In the genomic region with DNA sequence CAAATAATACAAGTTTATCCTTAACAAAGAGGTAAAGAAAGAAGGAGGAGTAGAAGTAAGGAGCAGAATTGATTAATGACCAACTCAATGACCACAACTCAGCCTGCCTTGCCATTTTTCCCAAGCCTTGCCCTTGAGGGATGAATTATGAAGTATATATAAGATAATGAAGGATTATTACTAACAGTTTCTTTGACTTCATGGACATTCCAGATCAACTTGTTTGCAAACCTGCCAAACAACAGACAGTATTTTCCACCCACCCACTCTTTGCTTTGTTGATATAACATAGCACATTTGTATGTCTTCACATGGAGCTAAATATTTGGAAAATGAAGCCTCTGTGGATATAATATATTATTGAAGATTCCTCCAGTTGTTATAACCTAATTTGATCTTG, we compare ENCODE assay signal across 1 cellular context.
TF ChIP-seq lines count a peak whose summit lies in the region.

No MANE protein-coding gene starts in this region.

TF ChIP-seq in K562, 482 proteins besides CTCF, POLR2A, EP300 and RAD21:
- TF ChIP-seq, protein P1, sequence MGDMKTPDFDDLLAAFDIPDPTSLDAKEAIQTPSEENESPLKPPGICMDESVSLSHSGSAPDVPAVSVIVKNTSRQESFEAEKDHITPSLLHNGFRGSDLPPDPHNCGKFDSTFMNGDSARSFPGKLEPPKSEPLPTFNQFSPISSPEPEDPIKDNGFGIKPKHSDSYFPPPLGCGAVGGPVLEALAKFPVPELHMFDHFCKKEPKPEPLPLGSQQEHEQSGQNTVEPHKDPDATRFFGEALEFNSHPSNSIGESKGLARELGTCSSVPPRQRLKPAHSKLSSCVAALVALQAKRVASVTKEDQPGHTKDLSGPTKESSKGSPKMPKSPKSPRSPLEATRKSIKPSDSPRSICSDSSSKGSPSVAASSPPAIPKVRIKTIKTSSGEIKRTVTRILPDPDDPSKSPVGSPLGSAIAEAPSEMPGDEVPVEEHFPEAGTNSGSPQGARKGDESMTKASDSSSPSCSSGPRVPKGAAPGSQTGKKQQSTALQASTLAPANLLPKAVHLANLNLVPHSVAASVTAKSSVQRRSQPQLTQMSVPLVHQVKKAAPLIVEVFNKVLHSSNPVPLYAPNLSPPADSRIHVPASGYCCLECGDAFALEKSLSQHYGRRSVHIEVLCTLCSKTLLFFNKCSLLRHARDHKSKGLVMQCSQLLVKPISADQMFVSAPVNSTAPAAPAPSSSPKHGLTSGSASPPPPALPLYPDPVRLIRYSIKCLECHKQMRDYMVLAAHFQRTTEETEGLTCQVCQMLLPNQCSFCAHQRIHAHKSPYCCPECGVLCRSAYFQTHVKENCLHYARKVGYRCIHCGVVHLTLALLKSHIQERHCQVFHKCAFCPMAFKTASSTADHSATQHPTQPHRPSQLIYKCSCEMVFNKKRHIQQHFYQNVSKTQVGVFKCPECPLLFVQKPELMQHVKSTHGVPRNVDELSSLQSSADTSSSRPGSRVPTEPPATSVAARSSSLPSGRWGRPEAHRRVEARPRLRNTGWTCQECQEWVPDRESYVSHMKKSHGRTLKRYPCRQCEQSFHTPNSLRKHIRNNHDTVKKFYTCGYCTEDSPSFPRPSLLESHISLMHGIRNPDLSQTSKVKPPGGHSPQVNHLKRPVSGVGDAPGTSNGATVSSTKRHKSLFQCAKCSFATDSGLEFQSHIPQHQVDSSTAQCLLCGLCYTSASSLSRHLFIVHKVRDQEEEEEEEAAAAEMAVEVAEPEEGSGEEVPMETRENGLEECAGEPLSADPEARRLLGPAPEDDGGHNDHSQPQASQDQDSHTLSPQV (IDR thresholded peaks at IDR 0.05) = 0 out of 2 replicates have a peak, but pooled peaks have one; percentile 13
- TF ChIP-seq PPARD (CRISPR knock-in tag; IDR thresholded peaks at IDR 0.05) = no peak
- TF ChIP-seq, protein P2, sequence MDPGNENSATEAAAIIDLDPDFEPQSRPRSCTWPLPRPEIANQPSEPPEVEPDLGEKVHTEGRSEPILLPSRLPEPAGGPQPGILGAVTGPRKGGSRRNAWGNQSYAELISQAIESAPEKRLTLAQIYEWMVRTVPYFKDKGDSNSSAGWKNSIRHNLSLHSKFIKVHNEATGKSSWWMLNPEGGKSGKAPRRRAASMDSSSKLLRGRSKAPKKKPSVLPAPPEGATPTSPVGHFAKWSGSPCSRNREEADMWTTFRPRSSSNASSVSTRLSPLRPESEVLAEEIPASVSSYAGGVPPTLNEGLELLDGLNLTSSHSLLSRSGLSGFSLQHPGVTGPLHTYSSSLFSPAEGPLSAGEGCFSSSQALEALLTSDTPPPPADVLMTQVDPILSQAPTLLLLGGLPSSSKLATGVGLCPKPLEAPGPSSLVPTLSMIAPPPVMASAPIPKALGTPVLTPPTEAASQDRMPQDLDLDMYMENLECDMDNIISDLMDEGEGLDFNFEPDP (CRISPR knock-in tag; IDR thresholded peaks at IDR 0.05) = no peak
- TF ChIP-seq ILF3 (IDR thresholded peaks at IDR 0.05; ENCODE audit: borderline replicate concordance) = no peak
- TF ChIP-seq FOXJ3 (CRISPR knock-in tag; IDR thresholded peaks at IDR 0.05) = no peak
- no peak for TF ChIP-seq SMAD3 (CRISPR knock-in tag; conservative IDR thresholded peaks at IDR 0.05)
- no peak for TF ChIP-seq ZNF586 (CRISPR knock-in tag; conservative IDR thresholded peaks at IDR 0.05)
- TF ChIP-seq, protein P3, sequence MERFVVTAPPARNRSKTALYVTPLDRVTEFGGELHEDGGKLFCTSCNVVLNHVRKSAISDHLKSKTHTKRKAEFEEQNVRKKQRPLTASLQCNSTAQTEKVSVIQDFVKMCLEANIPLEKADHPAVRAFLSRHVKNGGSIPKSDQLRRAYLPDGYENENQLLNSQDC (CRISPR knock-in tag; IDR thresholded peaks at IDR 0.05) = no peak
- no peak for TF ChIP-seq RFX5 (IDR thresholded peaks at IDR 0.05; ENCODE audit: low read depth, low read length)
- no peak for TF ChIP-seq MBD2 (IDR thresholded peaks at IDR 0.05; ENCODE audit: borderline replicate concordance, low read depth)
- TF ChIP-seq NFIC (IDR thresholded peaks at IDR 0.05) = no peak
- TF ChIP-seq, protein P4, sequence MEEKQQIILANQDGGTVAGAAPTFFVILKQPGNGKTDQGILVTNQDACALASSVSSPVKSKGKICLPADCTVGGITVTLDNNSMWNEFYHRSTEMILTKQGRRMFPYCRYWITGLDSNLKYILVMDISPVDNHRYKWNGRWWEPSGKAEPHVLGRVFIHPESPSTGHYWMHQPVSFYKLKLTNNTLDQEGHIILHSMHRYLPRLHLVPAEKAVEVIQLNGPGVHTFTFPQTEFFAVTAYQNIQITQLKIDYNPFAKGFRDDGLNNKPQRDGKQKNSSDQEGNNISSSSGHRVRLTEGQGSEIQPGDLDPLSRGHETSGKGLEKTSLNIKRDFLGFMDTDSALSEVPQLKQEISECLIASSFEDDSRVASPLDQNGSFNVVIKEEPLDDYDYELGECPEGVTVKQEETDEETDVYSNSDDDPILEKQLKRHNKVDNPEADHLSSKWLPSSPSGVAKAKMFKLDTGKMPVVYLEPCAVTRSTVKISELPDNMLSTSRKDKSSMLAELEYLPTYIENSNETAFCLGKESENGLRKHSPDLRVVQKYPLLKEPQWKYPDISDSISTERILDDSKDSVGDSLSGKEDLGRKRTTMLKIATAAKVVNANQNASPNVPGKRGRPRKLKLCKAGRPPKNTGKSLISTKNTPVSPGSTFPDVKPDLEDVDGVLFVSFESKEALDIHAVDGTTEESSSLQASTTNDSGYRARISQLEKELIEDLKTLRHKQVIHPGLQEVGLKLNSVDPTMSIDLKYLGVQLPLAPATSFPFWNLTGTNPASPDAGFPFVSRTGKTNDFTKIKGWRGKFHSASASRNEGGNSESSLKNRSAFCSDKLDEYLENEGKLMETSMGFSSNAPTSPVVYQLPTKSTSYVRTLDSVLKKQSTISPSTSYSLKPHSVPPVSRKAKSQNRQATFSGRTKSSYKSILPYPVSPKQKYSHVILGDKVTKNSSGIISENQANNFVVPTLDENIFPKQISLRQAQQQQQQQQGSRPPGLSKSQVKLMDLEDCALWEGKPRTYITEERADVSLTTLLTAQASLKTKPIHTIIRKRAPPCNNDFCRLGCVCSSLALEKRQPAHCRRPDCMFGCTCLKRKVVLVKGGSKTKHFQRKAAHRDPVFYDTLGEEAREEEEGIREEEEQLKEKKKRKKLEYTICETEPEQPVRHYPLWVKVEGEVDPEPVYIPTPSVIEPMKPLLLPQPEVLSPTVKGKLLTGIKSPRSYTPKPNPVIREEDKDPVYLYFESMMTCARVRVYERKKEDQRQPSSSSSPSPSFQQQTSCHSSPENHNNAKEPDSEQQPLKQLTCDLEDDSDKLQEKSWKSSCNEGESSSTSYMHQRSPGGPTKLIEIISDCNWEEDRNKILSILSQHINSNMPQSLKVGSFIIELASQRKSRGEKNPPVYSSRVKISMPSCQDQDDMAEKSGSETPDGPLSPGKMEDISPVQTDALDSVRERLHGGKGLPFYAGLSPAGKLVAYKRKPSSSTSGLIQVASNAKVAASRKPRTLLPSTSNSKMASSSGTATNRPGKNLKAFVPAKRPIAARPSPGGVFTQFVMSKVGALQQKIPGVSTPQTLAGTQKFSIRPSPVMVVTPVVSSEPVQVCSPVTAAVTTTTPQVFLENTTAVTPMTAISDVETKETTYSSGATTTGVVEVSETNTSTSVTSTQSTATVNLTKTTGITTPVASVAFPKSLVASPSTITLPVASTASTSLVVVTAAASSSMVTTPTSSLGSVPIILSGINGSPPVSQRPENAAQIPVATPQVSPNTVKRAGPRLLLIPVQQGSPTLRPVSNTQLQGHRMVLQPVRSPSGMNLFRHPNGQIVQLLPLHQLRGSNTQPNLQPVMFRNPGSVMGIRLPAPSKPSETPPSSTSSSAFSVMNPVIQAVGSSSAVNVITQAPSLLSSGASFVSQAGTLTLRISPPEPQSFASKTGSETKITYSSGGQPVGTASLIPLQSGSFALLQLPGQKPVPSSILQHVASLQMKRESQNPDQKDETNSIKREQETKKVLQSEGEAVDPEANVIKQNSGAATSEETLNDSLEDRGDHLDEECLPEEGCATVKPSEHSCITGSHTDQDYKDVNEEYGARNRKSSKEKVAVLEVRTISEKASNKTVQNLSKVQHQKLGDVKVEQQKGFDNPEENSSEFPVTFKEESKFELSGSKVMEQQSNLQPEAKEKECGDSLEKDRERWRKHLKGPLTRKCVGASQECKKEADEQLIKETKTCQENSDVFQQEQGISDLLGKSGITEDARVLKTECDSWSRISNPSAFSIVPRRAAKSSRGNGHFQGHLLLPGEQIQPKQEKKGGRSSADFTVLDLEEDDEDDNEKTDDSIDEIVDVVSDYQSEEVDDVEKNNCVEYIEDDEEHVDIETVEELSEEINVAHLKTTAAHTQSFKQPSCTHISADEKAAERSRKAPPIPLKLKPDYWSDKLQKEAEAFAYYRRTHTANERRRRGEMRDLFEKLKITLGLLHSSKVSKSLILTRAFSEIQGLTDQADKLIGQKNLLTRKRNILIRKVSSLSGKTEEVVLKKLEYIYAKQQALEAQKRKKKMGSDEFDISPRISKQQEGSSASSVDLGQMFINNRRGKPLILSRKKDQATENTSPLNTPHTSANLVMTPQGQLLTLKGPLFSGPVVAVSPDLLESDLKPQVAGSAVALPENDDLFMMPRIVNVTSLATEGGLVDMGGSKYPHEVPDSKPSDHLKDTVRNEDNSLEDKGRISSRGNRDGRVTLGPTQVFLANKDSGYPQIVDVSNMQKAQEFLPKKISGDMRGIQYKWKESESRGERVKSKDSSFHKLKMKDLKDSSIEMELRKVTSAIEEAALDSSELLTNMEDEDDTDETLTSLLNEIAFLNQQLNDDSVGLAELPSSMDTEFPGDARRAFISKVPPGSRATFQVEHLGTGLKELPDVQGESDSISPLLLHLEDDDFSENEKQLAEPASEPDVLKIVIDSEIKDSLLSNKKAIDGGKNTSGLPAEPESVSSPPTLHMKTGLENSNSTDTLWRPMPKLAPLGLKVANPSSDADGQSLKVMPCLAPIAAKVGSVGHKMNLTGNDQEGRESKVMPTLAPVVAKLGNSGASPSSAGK (IDR thresholded peaks at IDR 0.05) = peak; percentile 33; the same call in 1 of the 2 replicates
